ENCODE assay signal across 11 cellular contexts in the genomic region with DNA sequence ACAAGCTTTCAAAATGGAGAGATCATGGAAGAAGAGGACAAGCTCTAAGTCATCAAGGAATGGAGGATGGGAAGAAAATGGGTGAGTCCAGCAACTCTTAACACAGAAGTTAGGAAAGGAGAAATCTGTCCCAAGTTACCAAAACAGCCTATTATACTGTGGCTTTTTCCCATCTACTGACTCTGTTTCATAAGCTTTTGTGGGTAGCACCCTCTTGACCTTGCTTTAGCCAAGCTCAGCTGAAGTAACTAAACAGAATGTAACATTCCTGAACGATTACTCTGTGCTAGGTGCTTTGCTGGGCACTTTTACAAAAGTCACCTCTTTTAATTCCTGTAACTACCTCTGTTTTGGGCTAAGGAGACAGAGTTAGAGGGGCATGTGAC. TPM values are rescaled to one million over a fixed set of nuclear protein-coding genes. Genes with fewer than 3 reads are reported as not detected.
A peak's percentile ranks its signal among the peaks of the same experiment; 100 is the strongest.
DNase-seq lines count a peak whose midpoint lies in the region; ATAC-seq, FAIRE-seq and TF ChIP-seq lines count a peak whose summit lies in the region.
"Had no signal": no experiment of that assay in that cellular context is flagged by ENCODE, and none has a peak within 500 bp of the region (broad histone marks: within the 10 kb centered on the region; RNA-seq: fewer than 3 reads in every experiment).

No MANE protein-coding gene starts in this region.

- DNase-seq in GM18507 (ENCODE audit: extremely low spot score, insufficient read length, low read depth), result no peak
- peak; percentile 36 for DNase-seq in MV-4-11 (lab: John Stamatoyannopoulos, UW)
- peak; percentile 81 for DNase-seq in choroid plexus epithelial cell (ENCODE audit: low read depth)
- no peak for DNase-seq in sciatic nerve (ENCODE audit: low spot score)
- no peak for DNase-seq in lower leg skin (ENCODE audit: low spot score in 2 of 2)
- DNase-seq: activated CD4-positive, CD25-positive, alpha-beta regulatory T cell; aorta; NCI-H524 treated with DMSO at 0.1 percent for 48 hours had no signal

- peak; percentile 26 for FAIRE-seq in GM18507 (lab: Jason Lieb, UNC)

- WGBS in lower leg skin, 2 donors, result 50 to 53% methylated on average over 1 of the region's 1 CpG

- intact Hi-C loops in sciatic nerve (cut with DNase I) (no loop called here), lower leg skin (cut with DNase I; ENCODE audit: low total_unique reads) (loop anchor here (10.0 kb wide), 1 partner anchor 157 kb away; no protein-coding TSS in a partner anchor)

- no peak for TF ChIP-seq POLR2A in lower leg skin (IDR thresholded peaks at IDR 0.05)

- H3K4me3 ChIP-seq in choroid plexus epithelial cell (ENCODE audit: low read depth, low read length) (no peak overlapping the region), lower leg skin (ENCODE audit: low read depth, poor library complexity, severe bottlenecking) (no peak overlapping the region)
- H3K4me3 ChIP-seq: SJCRH30 had no signal

- no peak for TF ChIP-seq CTCF in choroid plexus epithelial cell (conservative IDR thresholded peaks at IDR 0.05; ENCODE audit: low read depth, low read length)
- TF ChIP-seq CTCF in lower leg skin (IDR thresholded peaks at IDR 0.05), result no peak

- ATAC-seq in sciatic nerve, result peak; percentile 72
- no peak for ATAC-seq in HG03457 (IDR thresholded peaks at IDR 0.05; ENCODE audit: unreplicated experiment)
- no peak for ATAC-seq in HG03520 (IDR thresholded peaks at IDR 0.05; ENCODE audit: unreplicated experiment)

RNA-seq across cellular contexts. Expression of a gene that starts 54.8 kb away (rescaled TPM):
- total RNA-seq in sciatic nerve, result 0.22 TPM
- 1 to 10 TPM in 1 of 4 donors, under 1 TPM in 3; 0.15 to 1.2 (median 0.73) TPM for total RNA-seq in lower leg skin

Comparison
In these comparisons a context has a peak if more than half of its experiments do, and no peak if none do; other contexts are left out.
1. DNase-seq: peak in MV-4-11 (single experiment) and choroid plexus epithelial cell (single experiment); none in GM18507 (single experiment), sciatic nerve (single experiment) and lower leg skin (0 of 2).